13 cellular contexts compared by ENCODE assay signal in genomic region chr17:81489012-81489968, GRCh38. TPM values are rescaled to one million over a fixed set of nuclear protein-coding genes. Genes with fewer than 3 reads are reported as not detected.
DNase-seq lines count a peak whose midpoint lies in the region; ATAC-seq and TF ChIP-seq lines count a peak whose summit lies in the region.
"Had no signal": no experiment of that assay in that cellular context is flagged by ENCODE, and none has a peak within 500 bp of the region (broad histone marks: within the 10 kb centered on the region; RNA-seq: fewer than 3 reads in every experiment).

No MANE protein-coding gene starts in this region.

- H3K27ac ChIP-seq in trophoblast cell (ENCODE audit: low read depth, low read length), result no peak overlapping the region

- H3K4me1 Mint-ChIP-seq in activated CD4-positive, alpha-beta T cell treated with anti-CD3 and anti-CD28 coated beads, Interleukin-2, amount 10 ng/mL, durations not matched to agents 7 days and 5 days, result peaks cover 20% of the 10 kb centered on the region
- H3K4me1 Mint-ChIP-seq in chondrocyte (ENCODE audit: low read depth), result peaks cover 15% of the 10 kb centered on the region

- no peaks in the 10 kb centered on the region for H3K36me3 ChIP-seq in trophoblast cell (ENCODE audit: control insufficient read depth in 1 of 2, insufficient read depth in 2 of 2, low read length in 2 of 2)

- ATAC-seq in HG03442 (IDR thresholded peaks at IDR 0.05; ENCODE audit: unreplicated experiment), result no peak
- ATAC-seq: esophagus mucosa had no signal

- H3K79me2 ChIP-seq in trophoblast cell (ENCODE audit: control insufficient read depth, insufficient read depth, low read length, poor library complexity), result peaks cover 5% of the 10 kb centered on the region

- peaks cover 5% of the 10 kb centered on the region for H3K27me3 ChIP-seq in trophoblast cell (ENCODE audit: insufficient read depth, low read length)

- peak overlapping the region; percentile 28 for H3K4me3 ChIP-seq in trophoblast cell (ENCODE audit: low read depth, low read length)

- no peak overlapping the region for H3K4ac ChIP-seq in trophoblast cell (ENCODE audit: low read depth, low read length)

- H3K14ac ChIP-seq in trophoblast cell (ENCODE audit: low read length), result no peak overlapping the region

- H4K12ac ChIP-seq in trophoblast cell (ENCODE audit: low read depth, low read length), result no peak overlapping the region

- peak overlapping the region; percentile 59 for H3K4me3 Mint-ChIP-seq in activated CD4-positive, alpha-beta T cell treated with anti-CD3 and anti-CD28 coated beads, Interleukin-2, amount 10 ng/mL, durations not matched to agents 7 days and 5 days
- peak overlapping the region; percentile 55 for H3K4me3 Mint-ChIP-seq in chondrocyte (ENCODE audit: unreplicated experiment)

- H3K27me3 Mint-ChIP-seq in activated CD4-positive, alpha-beta T cell treated with anti-CD3 and anti-CD28 coated beads, Interleukin-2, amount 10 ng/mL, durations not matched to agents 7 days and 5 days, result peaks cover 6% of the 10 kb centered on the region
- peaks cover 5% of the 10 kb centered on the region for H3K27me3 Mint-ChIP-seq in chondrocyte (ENCODE audit: low read depth)

- H3K4me1 ChIP-seq in trophoblast cell (ENCODE audit: control insufficient read depth in 1 of 2, insufficient read depth in 2 of 2, low read length in 2 of 2), result peaks cover 7 to 17% of the 10 kb centered on the region in 2 experiments

- no peak overlapping the region for H2BK12ac ChIP-seq in trophoblast cell (ENCODE audit: low read length)

- H2BK5ac ChIP-seq in trophoblast cell (ENCODE audit: low read depth, low read length, poor library complexity), result no peak overlapping the region

- no peak overlapping the region for H4K8ac ChIP-seq in trophoblast cell (ENCODE audit: low read depth, low read length)

- H3K23ac ChIP-seq in trophoblast cell (ENCODE audit: low read length), result no peak overlapping the region

- CTCF ChIA-PET in activated CD4-positive, alpha-beta T cell treated with anti-CD3 and anti-CD28 coated beads, Interleukin-2, amount 10 ng/mL, durations not matched to agents 7 days and 5 days (lab: Charles Lee), result interaction anchor here (0.9 to 1.6 kb wide), 3 partner anchors 9 to 33 kb away, joined by 3 read pairs; no protein-coding TSS in a partner anchor

- H3K9ac ChIP-seq in trophoblast cell (ENCODE audit: low read length), result no peak overlapping the region

- no peak overlapping the region for H3K4me2 ChIP-seq in trophoblast cell (ENCODE audit: low read length)

- peaks cover 2% of the 10 kb centered on the region for H3K9me3 ChIP-seq in trophoblast cell (ENCODE audit: insufficient read depth, low read depth, low read length)

- no peak overlapping the region for H2AK5ac ChIP-seq in trophoblast cell (ENCODE audit: low read length)

- peaks cover 7% of the 10 kb centered on the region for H3K79me1 ChIP-seq in trophoblast cell (ENCODE audit: low read length)

- H2BK120ac ChIP-seq in trophoblast cell (ENCODE audit: insufficient read depth, low read length, poor library complexity), result no peak overlapping the region

- no peak overlapping the region for H4K91ac ChIP-seq in trophoblast cell (ENCODE audit: low read depth, low read length)

- DNase-seq in activated CD4-positive, alpha-beta T cell treated with anti-CD3 and anti-CD28 coated beads, Interleukin-2, amount 10 ng/mL, durations not matched to agents 7 days and 5 days, result no peak
- no peak for DNase-seq in activated CD4-positive, alpha-beta T cell treated with anti-CD3 and anti-CD28 coated beads, Interleukin-2, amount 50 U/mL, for 4 hours
- DNase-seq in NCI-H128 (lab: John Stamatoyannopoulos, UW; ENCODE audit: unreplicated experiment) (peak; percentile 18), chondrocyte (ENCODE audit: low spot score) (peak; percentile 75), trophoblast cell (no peak), occipital lobe (lab: John Stamatoyannopoulos, UW) (no peak), T1000 (lab: John Stamatoyannopoulos, UW) (no peak)
- DNase-seq: COR-L47; kidney glomerular epithelial cell; NCI-H2029 treated with DMSO at 0.1 percent for 48 hours; stimulated activated naive CD4-positive, alpha-beta T cell treated with Interleukin-2 at 50 U/mL for 16 hours had no signal

- WGBS in trophoblast cell (ENCODE audit: extremely low coverage, insufficient coverage, insufficient read length), result no CpG with 5 or more reads among the region's 27 CpGs

- TF ChIP-seq CTCF in chondrocyte (IDR thresholded peaks at IDR 0.05), result no peak

- H3K27ac Mint-ChIP-seq in activated CD4-positive, alpha-beta T cell treated with anti-CD3 and anti-CD28 coated beads, Interleukin-2, amount 10 ng/mL, durations not matched to agents 7 days and 5 days, result peak overlapping the region; percentile 48
- peak overlapping the region; percentile 81 for H3K27ac Mint-ChIP-seq in chondrocyte (ENCODE audit: unreplicated experiment)

- no peaks in the 10 kb centered on the region for H3K36me3 Mint-ChIP-seq in activated CD4-positive, alpha-beta T cell treated with anti-CD3 and anti-CD28 coated beads, Interleukin-2, amount 10 ng/mL, durations not matched to agents 7 days and 5 days (ENCODE audit: low read depth)
- H3K36me3 Mint-ChIP-seq in chondrocyte (ENCODE audit: low read depth), result no peaks in the 10 kb centered on the region

- H3K18ac ChIP-seq in trophoblast cell (ENCODE audit: low read length), result no peak overlapping the region

- POLR2A ChIA-PET in activated CD4-positive, alpha-beta T cell treated with anti-CD3 and anti-CD28 coated beads, Interleukin-2, amount 10 ng/mL, durations not matched to agents 7 days and 5 days (lab: Charles Lee), result no interaction called here

- no peak overlapping the region for H2AFZ ChIP-seq in trophoblast cell (ENCODE audit: insufficient read depth, low read length, poor library complexity)

- no peaks in the 10 kb centered on the region for H3K9me3 Mint-ChIP-seq in activated CD4-positive, alpha-beta T cell treated with anti-CD3 and anti-CD28 coated beads, Interleukin-2, amount 10 ng/mL, durations not matched to agents 7 days and 5 days
- no peaks in the 10 kb centered on the region for H3K9me3 Mint-ChIP-seq in chondrocyte (ENCODE audit: low read depth)

RNA-seq across cellular contexts. Expression of gene ACTG1, which starts 23.3 kb away (rescaled TPM):
- total RNA-seq in activated CD4-positive, alpha-beta T cell treated with anti-CD3 and anti-CD28 coated beads, Interleukin-2, amount 10 ng/mL, durations not matched to agents 7 days and 5 days, result 1,000 to 10,000 TPM; 4,611 to 5,328 TPM
- total RNA-seq in chondrocyte, result 3,639 to 4,575 TPM (median 4,567 TPM) in 3 replicates
- 7,950 and 8,000 TPM in 2 replicates for polyA plus RNA-seq in trophoblast cell (2013)
- 3,469 TPM for total RNA-seq in occipital lobe

RNA-seq across cellular contexts. Expression of gene FSCN2, which starts 38.9 kb away (rescaled TPM):
- under 1 TPM; 0.22 to 0.33 TPM for total RNA-seq in activated CD4-positive, alpha-beta T cell treated with anti-CD3 and anti-CD28 coated beads, Interleukin-2, amount 10 ng/mL, durations not matched to agents 7 days and 5 days
- total RNA-seq in chondrocyte (4.1 to 6.1 TPM (median 5.3 TPM) in 3 replicates), occipital lobe (5.6 TPM)
- polyA plus RNA-seq in trophoblast cell (2013), result 0.42 and 0.76 TPM in 2 replicates

Comparison
In these comparisons a context has a peak if more than half of its experiments do, and no peak if none do; other contexts are left out.
1. DNase-seq: peak in NCI-H128 (single experiment) and chondrocyte (single experiment); none in activated CD4-positive, alpha-beta T cell treated with anti-CD3 and anti-CD28 coated beads, Interleukin-2, amount 10 ng/mL, durations not matched to agents 7 days and 5 days (single experiment), activated CD4-positive, alpha-beta T cell treated with anti-CD3 and anti-CD28 coated beads, Interleukin-2, amount 50 U/mL, for 4 hours (0 of 2), trophoblast cell (0 of 2), occipital lobe (single experiment) and T1000 (single experiment).